Comparison of ENCODE assay signal across 7 cellular contexts in the genomic region with DNA sequence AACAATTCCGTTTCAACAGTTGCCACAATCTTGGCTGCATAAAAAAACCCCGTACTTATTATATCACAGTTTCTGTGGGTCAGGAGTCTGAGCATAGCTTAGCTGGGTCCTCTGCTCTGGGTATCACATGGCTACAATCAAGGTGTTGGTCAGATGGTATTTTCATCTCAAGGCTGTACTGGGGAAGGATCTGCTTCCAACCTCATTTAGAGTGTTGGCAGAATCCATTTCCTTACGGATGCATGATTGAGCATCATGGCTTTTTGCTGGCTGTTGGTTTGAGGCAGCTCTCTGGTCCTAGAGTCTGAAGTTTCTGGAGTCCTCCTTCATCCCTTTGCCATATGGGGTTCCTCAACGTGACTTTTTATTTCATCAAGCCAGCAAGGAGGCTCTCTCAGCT.
"Had no signal": no experiment of that assay in that cellular context is flagged by ENCODE, and none has a peak within 500 bp of the region (broad histone marks: within the 10 kb centered on the region; RNA-seq: fewer than 3 reads in every experiment).

No MANE protein-coding gene starts in this region.

- H3K27ac Mint-ChIP-seq: GM23338, H9, HFFc6 had no signal

- H3K9me3 Mint-ChIP-seq: GM23338, HFFc6 had no signal

- H3K4me3 Mint-ChIP-seq: GM23338, H9, HFFc6 had no signal

- DNase-seq: GM23248, GOT3, H7, H9, HCEC 1CT, HFFc6 had no signal
